In the genomic region with DNA sequence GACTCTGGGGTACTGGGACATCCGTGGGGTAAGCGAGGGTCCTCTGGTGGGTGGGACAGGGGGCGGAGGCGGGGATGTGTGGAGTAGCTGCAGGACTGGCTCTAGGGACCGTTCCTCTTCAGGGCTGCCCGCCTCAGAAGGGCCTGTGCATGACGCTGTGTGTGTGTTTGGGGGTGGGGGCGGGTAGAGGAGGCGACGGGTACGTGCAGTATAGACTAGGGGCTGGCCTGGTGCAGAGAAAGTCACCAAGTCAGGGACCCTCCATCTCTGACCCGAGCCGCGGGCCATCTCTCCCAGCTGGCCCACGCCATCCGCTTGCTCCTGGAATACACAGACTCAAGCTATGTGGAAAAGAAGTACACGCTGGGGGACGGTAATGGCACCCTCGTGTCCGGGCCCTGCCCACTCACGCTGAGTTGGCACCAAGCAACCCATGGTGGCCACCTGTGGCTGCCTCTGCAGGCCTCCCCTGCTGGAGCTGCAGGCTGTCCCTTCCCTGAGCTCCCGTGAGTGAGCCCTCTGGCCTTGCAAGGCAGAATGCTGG, we compare ENCODE assay signal across 13 cellular contexts. TPM values are rescaled to one million over a fixed set of nuclear protein-coding genes. Genes with fewer than 3 reads are reported as not detected.
DNase-seq lines count a peak whose midpoint lies in the region; ATAC-seq and TF ChIP-seq lines count a peak whose summit lies in the region.
"Had no signal": no experiment of that assay in that cellular context is flagged by ENCODE, and none has a peak within 500 bp of the region (broad histone marks: within the 10 kb centered on the region; RNA-seq: fewer than 3 reads in every experiment).

No MANE protein-coding gene starts in this region.

- H3K27me3 ChIP-seq in CD8-positive, alpha-beta T cell (ENCODE audit: insufficient read depth, low read length) = no peaks in the 10 kb centered on the region
- H3K27me3 ChIP-seq in brain microvascular endothelial cell (replicated peaks) (no peaks in the 10 kb centered on the region), smooth muscle cell (ENCODE audit: low read depth) (no peaks in the 10 kb centered on the region)
- H3K27me3 ChIP-seq: cardiac muscle cell had no signal

- no peaks in the 10 kb centered on the region for H4K20me1 ChIP-seq in smooth muscle cell (ENCODE audit: low read depth)

- H3K36me3 ChIP-seq in CD8-positive, alpha-beta T cell (ENCODE audit: insufficient read depth, low read length) = no peaks in the 10 kb centered on the region
- no peaks in the 10 kb centered on the region for H3K36me3 ChIP-seq in brain microvascular endothelial cell (replicated peaks)
- H3K36me3 ChIP-seq in smooth muscle cell (ENCODE audit: low read depth) = no peaks in the 10 kb centered on the region
- H3K36me3 ChIP-seq: cardiac muscle cell had no signal

- no peak overlapping the region for H3K27ac Mint-ChIP-seq in CD8-positive, alpha-beta T cell

- no peak for ATAC-seq in CD8-positive, alpha-beta T cell
- ATAC-seq in HG02981 (IDR thresholded peaks at IDR 0.05; ENCODE audit: unreplicated experiment) (no peak), HG03342 (IDR thresholded peaks at IDR 0.05; ENCODE audit: unreplicated experiment) (no peak)

- 93% methylated on average over 10 of the region's 22 CpGs for WGBS in smooth muscle cell (ENCODE audit: low lambda C conversion rate)

- no peak for TF ChIP-seq CTCF in CD8-positive, alpha-beta T cell (IDR thresholded peaks at IDR 0.05)
- no peak for TF ChIP-seq CTCF in brain microvascular endothelial cell (IDR thresholded peaks at IDR 0.05; ENCODE audit: low read depth, low read length, missing control alignments)
- TF ChIP-seq CTCF in smooth muscle cell (IDR thresholded peaks at IDR 0.05; ENCODE audit: borderline replicate concordance, insufficient read depth, poor library complexity, severe bottlenecking) = no peak

- CTCF ChIA-PET in CD8-positive, alpha-beta T cell (lab: Charles Lee) = interaction anchor here (1.0 kb wide), 1 partner anchor 72 kb away, joined by 6 read pairs; no protein-coding TSS in a partner anchor

- intact Hi-C loops in CD8-positive, alpha-beta T cell (cut with DNase I, micrococcal nuclease) = no loop called here

- H3K4me3 ChIP-seq in CD8-positive, alpha-beta T cell (ENCODE audit: low read depth, low read length) = no peak overlapping the region
- H3K4me3 ChIP-seq in brain microvascular endothelial cell (ENCODE audit: low read depth, low read length) (peak overlapping the region; percentile 40), skin epidermis (peak overlapping the region in 6 of 7 experiments; percentile 5 to 35 (median 24)), smooth muscle cell (no peak overlapping the region)
- H3K4me3 ChIP-seq: cardiac muscle cell had no signal

- peak overlapping the region; percentile 61 for H3K4me3 Mint-ChIP-seq in CD8-positive, alpha-beta T cell

- no peaks in the 10 kb centered on the region for H3K79me2 ChIP-seq in smooth muscle cell (ENCODE audit: low read depth)

- peaks cover 20% of the 10 kb centered on the region for H3K27me3 Mint-ChIP-seq in CD8-positive, alpha-beta T cell (ENCODE audit: low read depth)

- in situ Hi-C loops in brain microvascular endothelial cell (cut with HindIII; ENCODE audit: low pct_ligation_motif_present, low sequenced_read_pairs) = no loop called here

- H3K27ac ChIP-seq in CD8-positive, alpha-beta T cell (ENCODE audit: low read depth, low read length) = no peak overlapping the region
- H3K27ac ChIP-seq in brain microvascular endothelial cell (no peak overlapping the region), skin epidermis (peak overlapping the region in 3 of 21 experiments; percentile 12 to 65 (median 25)), smooth muscle cell (ENCODE audit: low read depth) (no peak overlapping the region)
- H3K27ac ChIP-seq: cardiac muscle cell, epithelial cell of prostate had no signal

- peaks cover 6% of the 10 kb centered on the region for H3K36me3 Mint-ChIP-seq in CD8-positive, alpha-beta T cell

- H3K4me1 ChIP-seq in CD8-positive, alpha-beta T cell (ENCODE audit: insufficient read depth, low read length) = no peaks in the 10 kb centered on the region
- no peaks in the 10 kb centered on the region for H3K4me1 ChIP-seq in smooth muscle cell (ENCODE audit: low read depth)

- POLR2A ChIA-PET in CD8-positive, alpha-beta T cell (lab: Charles Lee) = interaction anchor here (0.5 kb wide), 1 partner anchor 40 kb away, joined by 5 read pairs; no protein-coding TSS in a partner anchor

- H3K4me1 Mint-ChIP-seq in CD8-positive, alpha-beta T cell (ENCODE audit: low read depth) = no peaks in the 10 kb centered on the region

- no peak overlapping the region for H3K4me2 ChIP-seq in smooth muscle cell

- H3K9me3 Mint-ChIP-seq in CD8-positive, alpha-beta T cell = peaks cover 13% of the 10 kb centered on the region

- H3K9ac ChIP-seq in smooth muscle cell (ENCODE audit: low read depth) = no peak overlapping the region

- no peak for DNase-seq in CD8-positive, alpha-beta T cell
- DNase-seq in brain microvascular endothelial cell (no peak), iPS-NIHi11 (ENCODE audit: low spot score) (peak; percentile 2), smooth muscle cell (lab: John Stamatoyannopoulos, UW; ENCODE audit: unreplicated experiment) (no peak)
- DNase-seq in activated CD4-positive, CD25-positive, alpha-beta regulatory T cell treated with anti-CD3 and anti-CD28 coated beads, Interleukin-2, amount 50 U/mL, for 72 hours = no peak

- H3F3A ChIP-seq in smooth muscle cell (ENCODE audit: low read depth) = no peaks in the 10 kb centered on the region

- no peaks in the 10 kb centered on the region for H3K9me3 ChIP-seq in CD8-positive, alpha-beta T cell (ENCODE audit: low read length)
- peaks cover 4% of the 10 kb centered on the region for H3K9me3 ChIP-seq in smooth muscle cell (replicated peaks; ENCODE audit: low read depth)

- no peak overlapping the region for H2AFZ ChIP-seq in smooth muscle cell (ENCODE audit: low read depth)

RNA-seq across cellular contexts. Expression of gene GSTM5, which starts 0.3 kb away (rescaled TPM):
- total RNA-seq in CD8-positive, alpha-beta T cell = under 1 TPM; 0.11 to 0.54 TPM
- not detected in 2 replicates for total RNA-seq in smooth muscle cell
- polyA plus RNA-seq in smooth muscle cell = 0.17 and 0.87 TPM in 2 replicates
- total RNA-seq: HT1080 had no signal
- polyA plus RNA-seq: cardiac muscle cell, neural cell had no signal

RNA-seq across cellular contexts. Expression of gene GSTM1, which starts 24.8 kb away (rescaled TPM):
- total RNA-seq in CD8-positive, alpha-beta T cell = 10 to 100 TPM; 11.5 to 14.0 TPM
- 15.9 and 20.9 TPM in 2 replicates for total RNA-seq in smooth muscle cell
- 31.4 and 46.3 TPM in 2 replicates for polyA plus RNA-seq in smooth muscle cell
- polyA plus RNA-seq: neural cell had no signal

RNA-seq across cellular contexts. Expression of gene GSTM3, which starts 28.4 kb away (rescaled TPM):
- total RNA-seq in CD8-positive, alpha-beta T cell = 10 to 100 TPM; 11.6 to 12.2 TPM
- 117 and 153 TPM in 2 replicates for total RNA-seq in smooth muscle cell
- 211 and 218 TPM in 2 replicates for polyA plus RNA-seq in smooth muscle cell

RNA-seq across cellular contexts. Expression of gene GSTM2, which starts 44.5 kb away (rescaled TPM):
- total RNA-seq in CD8-positive, alpha-beta T cell = 100 to 1,000 TPM in 1 of 2 experiments, 10 to 100 TPM in 1; 94.0 to 100 TPM
- 29.2 and 30.3 TPM in 2 replicates for total RNA-seq in smooth muscle cell
- 41.2 and 43.8 TPM in 2 replicates for polyA plus RNA-seq in smooth muscle cell

RNA-seq across cellular contexts. Expression of gene EPS8L3, which starts 51.3 kb away (rescaled TPM):
- not detected for total RNA-seq in CD8-positive, alpha-beta T cell
- not detected in 2 replicates for total RNA-seq in smooth muscle cell
- polyA plus RNA-seq in smooth muscle cell = not detected in 2 replicates
- total RNA-seq: activated CD4-positive, alpha-beta T cell treated with anti-CD3 and anti-CD28 coated beads, Interleukin-2, amount 10 ng/mL, durations not matched to agents 24 days and 14 days; cardiac muscle cell; HT1080 had no signal
- polyA plus RNA-seq: neural cell had no signal

Comparison
In these comparisons a context has a peak if more than half of its experiments do, and no peak if none do; other contexts are left out.
1. H3K4me3 ChIP-seq: peak in brain microvascular endothelial cell (single experiment) and skin epidermis (6 of 7); none in CD8-positive, alpha-beta T cell (single experiment) and smooth muscle cell (single experiment).